ENCODE assay signal across 11 cellular contexts in the genomic region with DNA sequence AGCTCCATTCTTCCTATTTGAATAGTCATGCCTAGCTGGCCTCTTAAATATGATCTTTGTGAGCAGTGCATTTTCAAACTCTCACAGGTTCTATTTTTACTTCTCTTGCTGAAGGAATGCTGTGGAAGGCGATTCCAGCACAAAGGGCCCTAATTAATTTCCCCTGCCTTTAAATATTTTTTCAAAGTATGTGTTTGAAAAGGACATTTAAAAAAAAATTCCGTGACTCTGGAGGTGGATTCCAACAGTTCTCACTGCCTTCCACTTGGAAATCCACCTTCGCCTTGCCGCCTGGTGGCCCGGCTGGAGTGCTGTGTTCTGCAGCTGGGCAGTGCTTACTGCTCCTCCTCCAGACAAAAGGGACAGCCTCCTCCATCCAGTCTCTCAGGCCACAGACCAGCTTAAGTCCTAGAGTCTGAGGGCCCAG.
A peak's percentile ranks its signal among the peaks of the same experiment; 100 is the strongest.
DNase-seq lines count a peak whose midpoint lies in the region; ATAC-seq and TF ChIP-seq lines count a peak whose summit lies in the region.
"Had no signal": no experiment of that assay in that cellular context is flagged by ENCODE, and none has a peak within 500 bp of the region (broad histone marks: within the 10 kb centered on the region; RNA-seq: fewer than 3 reads in every experiment).

No MANE protein-coding gene starts in this region.

- peak overlapping the region; percentile 78 for H3K4me3 Mint-ChIP-seq in chondrocyte (ENCODE audit: unreplicated experiment)
- no peak overlapping the region for H3K4me3 Mint-ChIP-seq in activated CD4-positive, alpha-beta T cell treated with anti-CD3 and anti-CD28 coated beads, Interleukin-2, amount 10 ng/mL, durations not matched to agents 7 days and 5 days
- H3K4me3 Mint-ChIP-seq: activated CD8-positive, alpha-beta T cell treated with anti-CD3 and anti-CD28 coated beads, Interleukin-2, amount 10 ng/mL, durations not matched to agents 7 days and 5 days had no signal

- H3K9me3 Mint-ChIP-seq in chondrocyte (ENCODE audit: low read depth): peaks cover 4% of the 10 kb centered on the region
- H3K9me3 Mint-ChIP-seq in activated CD4-positive, alpha-beta T cell treated with anti-CD3 and anti-CD28 coated beads, Interleukin-2, amount 10 ng/mL, durations not matched to agents 7 days and 5 days: peaks cover 6% of the 10 kb centered on the region

- no peaks in the 10 kb centered on the region for H3K36me3 ChIP-seq in H7 (replicated peaks; ENCODE audit: control insufficient read depth, insufficient read depth, low read length)
- no peaks in the 10 kb centered on the region for H3K36me3 ChIP-seq in lower lobe of right lung
- H3K36me3 ChIP-seq in tibial artery: no peaks in the 10 kb centered on the region

- no peaks in the 10 kb centered on the region for H3K9me3 ChIP-seq in lower lobe of right lung
- H3K9me3 ChIP-seq in tibial artery: no peaks in the 10 kb centered on the region

- H3K27ac ChIP-seq in lower lobe of right lung (peak overlapping the region; percentile 24), tibial artery (peak overlapping the region; percentile 77 to 78)

- H3K27me3 ChIP-seq in H7 (ENCODE audit: control insufficient read depth, insufficient read depth, low read length) (no peaks in the 10 kb centered on the region), lower lobe of right lung (ENCODE audit: low read depth) (no peaks in the 10 kb centered on the region), tibial artery (no peaks in the 10 kb centered on the region)

- CTCF ChIA-PET in activated CD4-positive, alpha-beta T cell treated with anti-CD3 and anti-CD28 coated beads, Interleukin-2, amount 10 ng/mL, durations not matched to agents 7 days and 5 days (lab: Charles Lee): no interaction called here

- peak overlapping the region; percentile 93 for H3K27ac Mint-ChIP-seq in chondrocyte (ENCODE audit: unreplicated experiment)
- no peak overlapping the region for H3K27ac Mint-ChIP-seq in activated CD4-positive, alpha-beta T cell treated with anti-CD3 and anti-CD28 coated beads, Interleukin-2, amount 10 ng/mL, durations not matched to agents 7 days and 5 days
- H3K27ac Mint-ChIP-seq: activated CD8-positive, alpha-beta T cell treated with anti-CD3 and anti-CD28 coated beads, Interleukin-2, amount 10 ng/mL, durations not matched to agents 7 days and 5 days had no signal

- POLR2A ChIA-PET in activated CD4-positive, alpha-beta T cell treated with anti-CD3 and anti-CD28 coated beads, Interleukin-2, amount 10 ng/mL, durations not matched to agents 7 days and 5 days (lab: Charles Lee): no interaction called here

- peak; percentile 51 for DNase-seq in H7
- no peak for DNase-seq in chondrocyte (ENCODE audit: low spot score)
- DNase-seq in lower lobe of right lung: no peak
- peak; percentile 49 to 82 for DNase-seq in tibial artery
- no peak for DNase-seq in NCI-H345 (lab: John Stamatoyannopoulos, UW)
- DNase-seq in activated CD4-positive, alpha-beta T cell treated with anti-CD3 and anti-CD28 coated beads, Interleukin-2, amount 10 ng/mL, durations not matched to agents 7 days and 5 days: no peak
- DNase-seq: activated CD8-positive, alpha-beta T cell treated with anti-CD3 and anti-CD28 coated beads, Interleukin-2, amount 10 ng/mL, durations not matched to agents 7 days and 5 days; activated naive CD4-positive, alpha-beta T cell treated with Interleukin-2 at 50 U/mL for 16 hours had no signal

- intact Hi-C loops in lower lobe of right lung (cut with DNase I): no loop called here
- intact Hi-C loops in tibial artery (cut with DNase I; ENCODE audit: low total_unique reads): no loop called here

- H3K36me3 Mint-ChIP-seq in chondrocyte (ENCODE audit: low read depth): peaks cover 12% of the 10 kb centered on the region
- no peaks in the 10 kb centered on the region for H3K36me3 Mint-ChIP-seq in activated CD4-positive, alpha-beta T cell treated with anti-CD3 and anti-CD28 coated beads, Interleukin-2, amount 10 ng/mL, durations not matched to agents 7 days and 5 days (ENCODE audit: low read depth)

- H3K4me3 ChIP-seq in H7 (ENCODE audit: insufficient read depth, low read depth, low read length) (no peak overlapping the region), lower lobe of right lung (no peak overlapping the region), tibial artery (no peak overlapping the region)

- ATAC-seq in lower lobe of right lung (no peak), HG02970 (IDR thresholded peaks at IDR 0.05; ENCODE audit: low FRiP score, unreplicated experiment) (no peak)
- ATAC-seq: activated CD8-positive, alpha-beta T cell treated with anti-CD3 and anti-CD28 coated beads, Interleukin-2, amount 10 ng/mL, durations not matched to agents 7 days and 5 days; left lobe of liver had no signal

- H3K4me1 ChIP-seq in lower lobe of right lung (no peaks in the 10 kb centered on the region), tibial artery (peaks cover 0 to 38% (median 26%) of the 10 kb centered on the region in 4 donors)
- H3K4me1 ChIP-seq: Caco-2 had no signal

- H3K27me3 Mint-ChIP-seq in chondrocyte (ENCODE audit: low read depth): no peaks in the 10 kb centered on the region
- peaks cover 49% of the 10 kb centered on the region for H3K27me3 Mint-ChIP-seq in activated CD4-positive, alpha-beta T cell treated with anti-CD3 and anti-CD28 coated beads, Interleukin-2, amount 10 ng/mL, durations not matched to agents 7 days and 5 days

- TF ChIP-seq CTCF in chondrocyte (IDR thresholded peaks at IDR 0.05) (peak; percentile 79), lower lobe of right lung (IDR thresholded peaks at IDR 0.05) (no peak), tibial artery (IDR thresholded peaks at IDR 0.05) (peak; percentile 54 to 70)

- H3K4me1 Mint-ChIP-seq in chondrocyte (ENCODE audit: low read depth): peaks cover 91% of the 10 kb centered on the region
- no peaks in the 10 kb centered on the region for H3K4me1 Mint-ChIP-seq in activated CD4-positive, alpha-beta T cell treated with anti-CD3 and anti-CD28 coated beads, Interleukin-2, amount 10 ng/mL, durations not matched to agents 7 days and 5 days

Comparison
In these comparisons a context has a peak if more than half of its experiments do, and no peak if none do; other contexts are left out.
1. DNase-seq: peak in H7 (single experiment) and tibial artery (2 of 2); none in chondrocyte (single experiment), lower lobe of right lung (single experiment), NCI-H345 (single experiment) and activated CD4-positive, alpha-beta T cell treated with anti-CD3 and anti-CD28 coated beads, Interleukin-2, amount 10 ng/mL, durations not matched to agents 7 days and 5 days (single experiment).